In genomic region chr10:72322280-72323058, GRCh38 we compare ENCODE assay signal across 10 cellular contexts. TPM values are rescaled to one million over a fixed set of nuclear protein-coding genes. Genes with fewer than 3 reads are reported as not detected.
A peak's percentile ranks its signal among the peaks of the same experiment; 100 is the strongest.
DNase-seq lines count a peak whose midpoint lies in the region; ATAC-seq, FAIRE-seq and TF ChIP-seq lines count a peak whose summit lies in the region.
"Had no signal": no experiment of that assay in that cellular context is flagged by ENCODE, and none has a peak within 500 bp of the region (broad histone marks: within the 10 kb centered on the region; RNA-seq: fewer than 3 reads in every experiment).

No MANE protein-coding gene starts in this region.

- H3K9me2 ChIP-seq in OCI-LY1 (ENCODE audit: low read depth, low read length) = no peaks in the 10 kb centered on the region

- no peak for TF ChIP-seq CTCF in OCI-LY1 (IDR thresholded peaks at IDR 0.05; ENCODE audit: low read length)

- no peaks in the 10 kb centered on the region for H3K79me2 ChIP-seq in OCI-LY1 (ENCODE audit: insufficient read depth, low read length)

- 60 to 76% methylated on average over 14 to 16 of the region's 16 CpGs for WGBS in esophagus, 2 donors
- WGBS in small intestine, 3 donors = 87 to 92% (median 88%) methylated on average over 16 of the region's 16 CpGs

- H3K9me3 Mint-ChIP-seq in stimulated activated naive CD8-positive, alpha-beta T cell treated with anti-CD3 and anti-CD28 coated beads, Interleukin-15, amount 100 ng/mL, for 72 hours = no peaks in the 10 kb centered on the region

- peaks cover 9% of the 10 kb centered on the region for H3F3A ChIP-seq in OCI-LY1 (ENCODE audit: insufficient read depth, low read length)

- no peaks in the 10 kb centered on the region for H3K9me3 ChIP-seq in OCI-LY1 (ENCODE audit: low read length)
- H3K9me3 ChIP-seq in esophagus (ENCODE audit: control insufficient read depth in 2 of 2, insufficient read depth in 1 of 2, low read depth in 1 of 2, low read length in 1 of 2) = no peaks in the 10 kb centered on the region
- no peaks in the 10 kb centered on the region for H3K9me3 ChIP-seq in small intestine (ENCODE audit: control insufficient read depth, low read depth)

- H3K4me1 ChIP-seq in OCI-LY1 (ENCODE audit: insufficient read depth, low read length, severe bottlenecking) (peaks cover 64% of the 10 kb centered on the region), esophagus (ENCODE audit: control insufficient read depth in 2 of 2, insufficient read depth in 2 of 2, low read length in 1 of 2) (peaks cover 16 to 36% of the 10 kb centered on the region in 2 donors), small intestine (ENCODE audit: control insufficient read depth in 2 of 2, insufficient read depth in 1 of 2, low read depth in 1 of 2, low read length in 1 of 2) (peaks cover 2 to 13% of the 10 kb centered on the region in 2 donors)

- H4K20me1 ChIP-seq in OCI-LY1 (ENCODE audit: insufficient read depth, low read length) = no peaks in the 10 kb centered on the region

- H3K9ac ChIP-seq in OCI-LY1 (ENCODE audit: low read length) = peak overlapping the region; percentile 72; the same call in 1 of the 2 replicates

- no peaks in the 10 kb centered on the region for H3K36me3 ChIP-seq in OCI-LY1 (ENCODE audit: insufficient read depth, low read length)
- H3K36me3 ChIP-seq in esophagus (ENCODE audit: control insufficient read depth in 2 of 2, insufficient read depth in 2 of 2, low read length in 1 of 2) = no peaks in the 10 kb centered on the region
- H3K36me3 ChIP-seq in small intestine (ENCODE audit: control insufficient read depth in 2 of 2, insufficient read depth in 2 of 2, low read length in 2 of 2) = no peaks in the 10 kb centered on the region

- H2AFZ ChIP-seq in OCI-LY1 (ENCODE audit: low read length) = no peak overlapping the region

- peak; percentile 81 for DNase-seq in activated CD8-positive, alpha-beta memory T cell treated with anti-CD3 and anti-CD28 coated beads for 24 hours
- peak; percentile 57 to 73 for DNase-seq in stimulated activated naive CD8-positive, alpha-beta T cell treated with anti-CD3 and anti-CD28 coated beads, Interleukin-15, amount 100 ng/mL, for 72 hours
- DNase-seq in NCI-H774 (lab: John Stamatoyannopoulos, UW) (no peak), MV-4-11 (lab: John Stamatoyannopoulos, UW) (no peak), small intestine (no peak), GF-D8 (lab: John Stamatoyannopoulos, UW) (no peak)

- peaks cover 82% of the 10 kb centered on the region for H3K4me1 Mint-ChIP-seq in stimulated activated naive CD8-positive, alpha-beta T cell treated with anti-CD3 and anti-CD28 coated beads, Interleukin-15, amount 100 ng/mL, for 72 hours

- H3K27ac ChIP-seq in OCI-LY1 (ENCODE audit: low read depth, low read length, poor library complexity, severe bottlenecking) (peak overlapping the region; percentile 100), esophagus (ENCODE audit: low read depth in 2 of 2, low read length in 1 of 2) (peak overlapping the region; percentile 76 to 97), small intestine (ENCODE audit: low read depth in 1 of 2, low read length in 1 of 2) (no peak overlapping the region)

- no peak overlapping the region for H3K4me3 ChIP-seq in OCI-LY1 (ENCODE audit: low read depth, low read length, poor library complexity, severe bottlenecking)
- no peak overlapping the region for H3K4me3 ChIP-seq in esophagus (ENCODE audit: low read depth in 1 of 2, low read length in 2 of 2)
- no peak overlapping the region for H3K4me3 ChIP-seq in small intestine (ENCODE audit: low read depth in 1 of 2, low read length in 2 of 2)

- no peaks in the 10 kb centered on the region for H3K27me3 Mint-ChIP-seq in stimulated activated naive CD8-positive, alpha-beta T cell treated with anti-CD3 and anti-CD28 coated beads, Interleukin-15, amount 100 ng/mL, for 72 hours

- FAIRE-seq in small intestine (lab: Jason Lieb, UNC) = no peak
- FAIRE-seq: colon had no signal

- peak overlapping the region; percentile 66; the same call in 1 of the 2 replicates for H3K4me2 ChIP-seq in OCI-LY1 (ENCODE audit: low read length)

- peak; percentile 29 for ATAC-seq in stimulated activated naive CD8-positive, alpha-beta T cell treated with anti-CD3 and anti-CD28 coated beads, Interleukin-15, amount 100 ng/mL, for 72 hours
- ATAC-seq: Right ventricle myocardium inferior had no signal

- peak overlapping the region; percentile 100 for H3K27ac Mint-ChIP-seq in stimulated activated naive CD8-positive, alpha-beta T cell treated with anti-CD3 and anti-CD28 coated beads, Interleukin-15, amount 100 ng/mL, for 72 hours

- H3K27me3 ChIP-seq in OCI-LY1 (ENCODE audit: insufficient read depth, low read length) (no peaks in the 10 kb centered on the region), esophagus (ENCODE audit: control insufficient read depth in 1 of 2, insufficient read depth in 2 of 2, low read length in 2 of 2) (no peaks in the 10 kb centered on the region), small intestine (ENCODE audit: control insufficient read depth in 2 of 2, insufficient read depth in 2 of 2, low read length in 2 of 2) (no peaks in the 10 kb centered on the region)

- H3K4me3 Mint-ChIP-seq in stimulated activated naive CD8-positive, alpha-beta T cell treated with anti-CD3 and anti-CD28 coated beads, Interleukin-15, amount 100 ng/mL, for 72 hours = peak overlapping the region; percentile 81 to 93

RNA-seq across cellular contexts. Expression of gene DNAJB12, which starts 32.2 kb away (rescaled TPM):
- polyA plus RNA-seq in esophagus = 10 to 100 TPM; 18.4 to 20.7 TPM
- 10 to 100 TPM; 17.0 to 27.3 (median 18.6) TPM for polyA plus RNA-seq in small intestine

RNA-seq across cellular contexts. Expression of gene DDIT4, which starts 48.7 kb away (rescaled TPM):
- polyA plus RNA-seq in esophagus = 100 to 1,000 TPM; 230 to 332 TPM
- 100 to 1,000 TPM in 1 of 3 donors, 10 to 100 TPM in 2; 34.4 to 330 (median 36.5) TPM for polyA plus RNA-seq in small intestine

Comparison
In these comparisons a context has a peak if more than half of its experiments do, and no peak if none do; other contexts are left out.
1. H3K27ac ChIP-seq: peak in OCI-LY1 (single experiment) and esophagus (2 of 2); none in small intestine (0 of 2).
2. DNase-seq: peak in activated CD8-positive, alpha-beta memory T cell treated with anti-CD3 and anti-CD28 coated beads for 24 hours (single experiment) and stimulated activated naive CD8-positive, alpha-beta T cell treated with anti-CD3 and anti-CD28 coated beads, Interleukin-15, amount 100 ng/mL, for 72 hours (2 of 2); none in NCI-H774 (single experiment), MV-4-11 (single experiment), small intestine (single experiment) and GF-D8 (single experiment).